Comparison of ENCODE assay signal across 8 cellular contexts in the genomic region with DNA sequence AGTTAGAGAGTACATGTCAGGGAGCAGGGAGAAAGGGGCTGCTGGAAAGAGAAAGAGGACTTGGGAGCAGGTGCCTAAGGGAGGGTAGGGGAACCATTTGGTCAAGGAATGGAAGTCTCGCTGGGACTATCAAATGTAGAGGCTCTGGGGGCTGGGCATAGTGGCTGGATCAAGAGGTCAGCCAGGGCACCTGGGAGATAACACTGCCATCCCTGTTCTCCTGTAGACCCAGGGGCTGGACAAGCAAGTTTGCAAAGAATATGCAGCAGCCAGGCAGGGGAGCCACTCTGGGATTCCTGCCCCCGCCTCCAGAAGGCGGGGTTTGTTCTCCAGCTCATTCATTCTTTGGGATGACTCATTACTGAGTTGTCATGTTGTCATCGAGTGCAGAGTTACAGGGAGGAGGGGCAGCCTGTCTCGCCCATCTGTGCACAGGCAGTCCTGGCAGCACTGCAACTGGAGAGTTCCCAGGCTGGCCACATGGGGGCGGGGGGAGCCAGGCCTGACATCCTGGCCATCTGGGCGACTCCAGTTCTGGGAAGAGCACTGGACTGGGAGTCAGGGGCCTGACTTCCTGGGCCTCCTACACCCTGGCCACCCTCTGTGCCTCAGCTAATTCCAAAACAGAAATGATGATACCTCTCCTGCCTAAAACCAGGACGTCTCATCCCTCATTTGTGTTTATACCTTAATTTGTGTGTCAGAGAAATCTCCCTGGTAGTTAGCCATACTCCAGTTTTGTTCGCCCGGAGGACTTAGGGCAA. TPM values are rescaled to one million over a fixed set of nuclear protein-coding genes. Genes with fewer than 3 reads are reported as not detected.
DNase-seq lines count a peak whose midpoint lies in the region; ATAC-seq lines count a peak whose summit lies in the region.

No MANE protein-coding gene starts in this region.

- no peak overlapping the region for H3K4me2 ChIP-seq in mesenchymal stem cell (ENCODE audit: low read length, poor library complexity, severe bottlenecking)

- no peaks in the 10 kb centered on the region for H3K9me3 ChIP-seq in effector memory CD4-positive, alpha-beta T cell (ENCODE audit: control insufficient read depth, low read length)
- no peaks in the 10 kb centered on the region for H3K9me3 ChIP-seq in mesenchymal stem cell (ENCODE audit: control insufficient read depth, low read length)

- no peaks in the 10 kb centered on the region for H3K79me1 ChIP-seq in mesenchymal stem cell (replicated peaks; ENCODE audit: low read length, poor library complexity, severe bottlenecking)

- no peaks in the 10 kb centered on the region for H3K36me3 ChIP-seq in effector memory CD4-positive, alpha-beta T cell (ENCODE audit: control insufficient read depth, insufficient read depth, low read length)
- no peaks in the 10 kb centered on the region for H3K36me3 ChIP-seq in mesenchymal stem cell (ENCODE audit: control insufficient read depth in 1 of 2, insufficient read depth in 2 of 2, low read depth in 1 of 2, low read length in 2 of 2)

- H3K27ac ChIP-seq in effector memory CD4-positive, alpha-beta T cell (ENCODE audit: insufficient read depth, low read length, poor library complexity, severe bottlenecking), result no peak overlapping the region
- H3K27ac ChIP-seq in mesenchymal stem cell (ENCODE audit: low read length, poor library complexity, severe bottlenecking), result no peak overlapping the region

- H2BK120ac ChIP-seq in mesenchymal stem cell (ENCODE audit: low read depth, low read length), result no peak overlapping the region

- no peaks in the 10 kb centered on the region for H3K4me1 ChIP-seq in effector memory CD4-positive, alpha-beta T cell (ENCODE audit: control insufficient read depth, insufficient read depth, low read length, poor library complexity, severe bottlenecking)
- peaks cover 19% of the 10 kb centered on the region for H3K4me1 ChIP-seq in mesenchymal stem cell (ENCODE audit: control insufficient read depth, insufficient read depth, low read depth, low read length)

- H4K8ac ChIP-seq in mesenchymal stem cell (ENCODE audit: low read length), result peak overlapping the region; percentile 90

- no peak overlapping the region for H2BK15ac ChIP-seq in mesenchymal stem cell (ENCODE audit: low read depth, poor library complexity, severe bottlenecking)

- 32% methylated on average over 9 of the region's 10 CpGs for WGBS in mesenchymal stem cell

- peak overlapping the region; percentile 38 to 45 for H2BK12ac ChIP-seq in mesenchymal stem cell (ENCODE audit: low read length in 2 of 2)

- H4K91ac ChIP-seq in mesenchymal stem cell (ENCODE audit: low read length), result peak overlapping the region; percentile 43

- no peak overlapping the region for H3K4me3 ChIP-seq in effector memory CD4-positive, alpha-beta T cell (ENCODE audit: insufficient read depth, low read depth, low read length, poor library complexity, severe bottlenecking)
- H3K4me3 ChIP-seq in mesenchymal stem cell (ENCODE audit: insufficient read depth in 1 of 2, low read depth in 1 of 2, low read length in 2 of 2), result no peak overlapping the region

- no peak overlapping the region for H2BK5ac ChIP-seq in mesenchymal stem cell (ENCODE audit: low read depth, low read length, poor library complexity, severe bottlenecking)

- peak overlapping the region; percentile 50 for H3K9ac ChIP-seq in mesenchymal stem cell (ENCODE audit: low read length)

- DNase-seq in Caki2 (ENCODE audit: low read depth) (peak; percentile 95), HUDEP-2 (lab: John Stamatoyannopoulos, UW; ENCODE audit: unreplicated experiment in 76 of 76) (peak in 74 of 76 experiments; percentile 65 to 98 (median 91)), NOMO-1 treated with DMSO at 0.1 percent for 48 hours (lab: John Stamatoyannopoulos, UW; ENCODE audit: unreplicated experiment) (peak; percentile 95), mesenchymal stem cell (peak; percentile 98)
- peak; percentile 89 for DNase-seq in activated CD8-positive, alpha-beta memory T cell treated with anti-CD3 and anti-CD28 coated beads for 24 hours
- peak; percentile 41 to 58 (median 57) for DNase-seq in effector memory CD4-positive, alpha-beta T cell
- peak; percentile 82 to 83 for DNase-seq in stimulated activated CD8-positive, alpha-beta memory T cell treated with anti-CD3 and anti-CD28 coated beads, Interleukin-15, amount 100 ng/mL, for 48 hours (ENCODE audit: low read depth in 2 of 2)

- no peak overlapping the region for H3K23ac ChIP-seq in mesenchymal stem cell (ENCODE audit: low read length in 2 of 2)

- H3K18ac ChIP-seq in mesenchymal stem cell (ENCODE audit: low read depth in 1 of 2, low read length in 2 of 2), result peak overlapping the region; percentile 65 to 70

- in situ Hi-C loops in Caki2 (cut with HindIII; ENCODE audit: low pct_unique_long_range_greater_than_20kb, low sequenced_read_pairs), result no loop called here

- H2AK5ac ChIP-seq in mesenchymal stem cell (ENCODE audit: low read length, severe bottlenecking), result peak overlapping the region; percentile 80

- no peak overlapping the region for H3K14ac ChIP-seq in mesenchymal stem cell (ENCODE audit: low read length in 2 of 2)

- no peak overlapping the region for H3K4ac ChIP-seq in mesenchymal stem cell (ENCODE audit: low read depth in 1 of 2, low read length in 2 of 2)

- no peak overlapping the region for H2AFZ ChIP-seq in mesenchymal stem cell (ENCODE audit: low read depth, low read length)

- H3K27me3 ChIP-seq in effector memory CD4-positive, alpha-beta T cell (replicated peaks; ENCODE audit: control insufficient read depth, insufficient read depth, low read length, poor library complexity, severe bottlenecking), result no peaks in the 10 kb centered on the region
- no peaks in the 10 kb centered on the region for H3K27me3 ChIP-seq in mesenchymal stem cell (ENCODE audit: control insufficient read depth in 1 of 2, insufficient read depth in 1 of 2, low read length in 2 of 2)

- ATAC-seq in GM21515 (IDR thresholded peaks at IDR 0.05; ENCODE audit: unreplicated experiment), result peak; percentile 74

RNA-seq across cellular contexts. Expression of a gene that starts 28.2 kb away (rescaled TPM):
- total RNA-seq in Caki2 (2014; rRNA removed; shearing (Covaris generic); ENCODE audit: low replicate concordance), result 16.0 and 29.4 TPM in 2 replicates
- polyA plus RNA-seq in mesenchymal stem cell (2013, experiment 1 of 2), result 84.2 TPM
- 86.1 TPM for polyA plus RNA-seq in mesenchymal stem cell (2013, experiment 2 of 2)
